In genomic region chr1:209825591-209826433, GRCh38 we compare ENCODE assay signal across 1 cellular context.
TF ChIP-seq lines count a peak whose summit lies in the region.

No MANE protein-coding gene starts in this region.

TF ChIP-seq in HEK293, 187 proteins besides CTCF, POLR2A, EP300 and RAD21 (continued from another document):
- no peak for TF ChIP-seq ZBTB44 (tag by site-specific recombination; IDR thresholded peaks at IDR 0.05)
- 0 out of 2 replicates have a peak, but pooled peaks have one; percentile 17 for TF ChIP-seq ZNF398 (tag by site-specific recombination; IDR thresholded peaks at IDR 0.05)
- no peak for TF ChIP-seq ZNF214 (tag by site-specific recombination; IDR thresholded peaks at IDR 0.05; ENCODE audit: borderline replicate concordance)
- TF ChIP-seq ZNF621 (tag by site-specific recombination; IDR thresholded peaks at IDR 0.05), result no peak
- no peak for TF ChIP-seq ZNF692 (tag by site-specific recombination; IDR thresholded peaks at IDR 0.05)
- TF ChIP-seq ZNF580 (tag by site-specific recombination; IDR thresholded peaks at IDR 0.05), result no peak
- no peak for TF ChIP-seq ZNF660 (tag by site-specific recombination; IDR thresholded peaks at IDR 0.05)
- no peak for TF ChIP-seq YY1 (tag by site-specific recombination; IDR thresholded peaks at IDR 0.05)
- no peak for TF ChIP-seq SETDB1 (IDR thresholded peaks at IDR 0.05; ENCODE audit: insufficient read length, low read length)
- no peak for TF ChIP-seq ZNF830 (tag by site-specific recombination; IDR thresholded peaks at IDR 0.05; ENCODE audit: low read depth)
- 0 out of 2 replicates have a peak, but pooled peaks have one; percentile 15 for TF ChIP-seq SP7 (tag by site-specific recombination; IDR thresholded peaks at IDR 0.05)
- TF ChIP-seq ZNF132 (tag by site-specific recombination; IDR thresholded peaks at IDR 0.05; ENCODE audit: borderline replicate concordance), result no peak
- TF ChIP-seq ZNF394 (tag by site-specific recombination; IDR thresholded peaks at IDR 0.05; ENCODE audit: borderline replicate concordance), result no peak
- TF ChIP-seq ZBTB21 (tag by site-specific recombination; IDR thresholded peaks at IDR 0.05), result 0 out of 2 replicates have a peak, but pooled peaks have one; percentile 15
